In genomic region chr4:3762753-3763511, GRCh38 we compare ENCODE assay signal across 22 cellular contexts. TPM values are rescaled to one million over a fixed set of nuclear protein-coding genes. Genes with fewer than 3 reads are reported as not detected.
"Had no signal": no experiment of that assay in that cellular context is flagged by ENCODE, and none has a peak within 500 bp of the region (broad histone marks: within the 10 kb centered on the region; RNA-seq: fewer than 3 reads in every experiment).

No MANE protein-coding gene starts in this region.

- H3K36me3 ChIP-seq: heart left ventricle, neural progenitor cell, ovary, tibial nerve, vagina had no signal

- H3K4me3 Mint-ChIP-seq: activated CD4-positive, alpha-beta memory T cell treated with anti-CD3 and anti-CD28 coated beads for 36 hours; activated CD4-positive, alpha-beta T cell treated with anti-CD3 and anti-CD28 coated beads for 36 hours; activated T-cell treated with anti-CD3 and anti-CD28 coated beads, Interleukin-2, amount 50 U/mL, for 72 hours; dendritic cell treated with granulocyte-macrophage colony-stimulating factor and Interleukin-4, amounts not matched to agents 40 ng/mL and 50 ng/mL, for 4 days; effector memory CD8-positive, alpha-beta T cell; mesothelial cell of epicardium had no signal

- H3K27me3 ChIP-seq: ovary, vagina had no signal

- DNase-seq: activated CD4-positive, alpha-beta memory T cell treated with anti-CD3 and anti-CD28 coated beads for 36 hours; activated CD4-positive, alpha-beta T cell treated with anti-CD3 and anti-CD28 coated beads for 36 hours; activated CD8-positive, alpha-beta memory T cell treated with anti-CD3 and anti-CD28 coated beads, Interleukin-2, amount 50 U/mL, for 4 hours; activated gamma-delta T cell; activated T-cell treated with anti-CD3 and anti-CD28 coated beads, Interleukin-2, amount 50 U/mL, for 72 hours; amniotic stem cell; cerebellar nuclear complex; effector memory CD8-positive, alpha-beta T cell; heart left ventricle; ovary; stimulated activated CD4-positive, alpha-beta T cell treated with anti-CD3 and anti-CD28 coated beads, Interleukin-1b, Interleukin-23, amount 100 ng/mL, for 48 hours had no signal

- H3K36me3 Mint-ChIP-seq: activated CD4-positive, alpha-beta memory T cell treated with anti-CD3 and anti-CD28 coated beads for 36 hours; brain; mesothelial cell of epicardium; neural progenitor cell had no signal

- H3K27ac ChIP-seq: epithelial cell of prostate, heart left ventricle, neural progenitor cell, ovary, tibial nerve, vagina had no signal

- H3K4me3 ChIP-seq: heart left ventricle, lung, neural progenitor cell, ovary, tibial nerve, vagina had no signal

- H3K9me3 Mint-ChIP-seq: activated CD4-positive, alpha-beta memory T cell treated with anti-CD3 and anti-CD28 coated beads for 36 hours; activated naive CD4-positive, alpha-beta T cell treated with anti-CD3 and anti-CD28 coated beads, Interleukin-2, amount 50 U/mL, for 72 hours; activated T-cell treated with anti-CD3 and anti-CD28 coated beads, Interleukin-2, amount 50 U/mL, for 72 hours; dendritic cell treated with granulocyte-macrophage colony-stimulating factor and Interleukin-4, amounts not matched to agents 40 ng/mL and 50 ng/mL, for 4 days; effector memory CD8-positive, alpha-beta T cell; mesothelial cell of epicardium; neural progenitor cell had no signal

- H3K9me3 ChIP-seq: heart left ventricle, ovary, vagina had no signal

- ATAC-seq: activated CD4-positive, alpha-beta T cell treated with anti-CD3 and anti-CD28 coated beads for 36 hours; activated naive CD4-positive, alpha-beta T cell treated with anti-CD3 and anti-CD28 coated beads, Interleukin-2, amount 50 U/mL, for 72 hours; activated T-cell treated with anti-CD3 and anti-CD28 coated beads, Interleukin-2, amount 50 U/mL, for 72 hours; effector memory CD8-positive, alpha-beta T cell; heart left ventricle; sciatic nerve had no signal

- H3K27ac Mint-ChIP-seq: activated CD4-positive, alpha-beta memory T cell treated with anti-CD3 and anti-CD28 coated beads for 36 hours; activated CD4-positive, alpha-beta T cell treated with anti-CD3 and anti-CD28 coated beads for 36 hours; activated naive CD4-positive, alpha-beta T cell treated with anti-CD3 and anti-CD28 coated beads, Interleukin-2, amount 50 U/mL, for 72 hours; activated T-cell treated with anti-CD3 and anti-CD28 coated beads, Interleukin-2, amount 50 U/mL, for 72 hours; brain; dendritic cell treated with granulocyte-macrophage colony-stimulating factor and Interleukin-4, amounts not matched to agents 40 ng/mL and 50 ng/mL, for 4 days; mesothelial cell of epicardium; neural progenitor cell had no signal

RNA-seq across cellular contexts. Expression of gene ADRA2C, which starts 3.3 kb away (rescaled TPM):
- total RNA-seq: activated CD4-positive, alpha-beta memory T cell treated with anti-CD3 and anti-CD28 coated beads for 36 hours; activated CD4-positive, alpha-beta T cell treated with anti-CD3 and anti-CD28 coated beads for 36 hours; activated T-cell treated with anti-CD3 and anti-CD28 coated beads, Interleukin-2, amount 50 U/mL, for 72 hours; T-helper 1 cell treated with Interleukin-12 subunit alpha and Interleukin-12 subunit beta and Interleukin-4 antibody, amounts not matched to agents 30 ng/mL and 1 ng/mL, for 36 hours had no signal
